10 cellular contexts compared by ENCODE assay signal in genomic region chr15:85616549-85616948, GRCh38.
A peak's percentile ranks its signal among the peaks of the same experiment; 100 is the strongest.
DNase-seq lines count a peak whose midpoint lies in the region; ATAC-seq and TF ChIP-seq lines count a peak whose summit lies in the region.
"Had no signal": no experiment of that assay in that cellular context is flagged by ENCODE, and none has a peak within 500 bp of the region (broad histone marks: within the 10 kb centered on the region; RNA-seq: fewer than 3 reads in every experiment).

No MANE protein-coding gene starts in this region.

- H3K79me2 ChIP-seq in GM23248 (ENCODE audit: insufficient read depth), result peaks cover 59% of the 10 kb centered on the region

- H3K4me1 ChIP-seq in GM23248 (ENCODE audit: insufficient read depth), result peaks cover 51% of the 10 kb centered on the region
- H3K4me1 ChIP-seq in right atrium auricular region, result peaks cover 0 to 81% of the 10 kb centered on the region in 2 donors
- H3K4me1 ChIP-seq in subcutaneous abdominal adipose tissue (ENCODE audit: control insufficient read depth in 5 of 5, insufficient read depth in 5 of 5, low read length in 5 of 5), result peaks cover 17 to 61% (median 55%) of the 10 kb centered on the region in 5 donors
- peaks cover 8% of the 10 kb centered on the region for H3K4me1 ChIP-seq in Caco-2

- H3K9me2 ChIP-seq in GM23248 (ENCODE audit: insufficient read depth), result no peaks in the 10 kb centered on the region

- no peaks in the 10 kb centered on the region for H3K27me3 ChIP-seq in GM23248 (replicated peaks; ENCODE audit: insufficient read depth)
- no peaks in the 10 kb centered on the region for H3K27me3 ChIP-seq in right atrium auricular region
- H3K27me3 ChIP-seq in subcutaneous abdominal adipose tissue (ENCODE audit: control insufficient read depth in 5 of 5, insufficient read depth in 4 of 5, low read length in 5 of 5), result no peaks in the 10 kb centered on the region
- H3K27me3 ChIP-seq in Caco-2 (replicated peaks; ENCODE audit: control insufficient read depth, insufficient read depth, low read length), result no peaks in the 10 kb centered on the region

- TF ChIP-seq CTCF in right atrium auricular region (IDR thresholded peaks at IDR 0.05), result no peak
- TF ChIP-seq CTCF in Caco-2 (IDR thresholded peaks at IDR 0.05; ENCODE audit: insufficient read depth in 1 of 2, low read depth in 1 of 2, low read length in 1 of 2, severe bottlenecking in 1 of 2, unreplicated experiment in 1 of 2), result no peak

- H4K20me1 ChIP-seq in GM23248 (ENCODE audit: insufficient read depth), result no peaks in the 10 kb centered on the region

- POLR2A ChIA-PET in Caco-2 (lab: Charles Lee), result no interaction called here

- no TSS peak for BruUV-seq in Caco-2 (replicated peaks; lab: Mats Ljungman, UMichigan)

- H3K27ac Mint-ChIP-seq in central memory CD8-positive, alpha-beta T cell (ENCODE audit: low read depth), result peak overlapping the region; percentile 16
- H3K27ac Mint-ChIP-seq in Caco-2 (ENCODE audit: unreplicated experiment), result no peak overlapping the region

- H3K27ac ChIP-seq in GM23248, result peak overlapping the region; percentile 93
- H3K27ac ChIP-seq in right atrium auricular region, result peak overlapping the region; percentile 84 to 91
- peak overlapping the region; percentile 68 for H3K27ac ChIP-seq in subcutaneous abdominal adipose tissue (ENCODE audit: low read depth, low read length)

- in situ Hi-C loops in GM23248 (cut with MboI), result no loop called here

- H3K36me3 Mint-ChIP-seq in central memory CD8-positive, alpha-beta T cell (ENCODE audit: insufficient read depth), result peaks cover 2% of the 10 kb centered on the region
- H3K36me3 Mint-ChIP-seq in Caco-2 (ENCODE audit: insufficient read depth, unreplicated experiment), result peaks cover 3% of the 10 kb centered on the region

- H3K36me3 ChIP-seq in GM23248 (ENCODE audit: low read depth), result no peaks in the 10 kb centered on the region
- no peaks in the 10 kb centered on the region for H3K36me3 ChIP-seq in right atrium auricular region
- no peaks in the 10 kb centered on the region for H3K36me3 ChIP-seq in subcutaneous abdominal adipose tissue (ENCODE audit: control insufficient read depth in 5 of 5, insufficient read depth in 5 of 5, low read length in 5 of 5)
- no peaks in the 10 kb centered on the region for H3K36me3 ChIP-seq in Caco-2 (ENCODE audit: control insufficient read depth, insufficient read depth, low read length)

- H3F3A ChIP-seq in GM23248 (ENCODE audit: insufficient read depth), result peaks cover 60% of the 10 kb centered on the region

- H3K4me3 Mint-ChIP-seq in central memory CD8-positive, alpha-beta T cell, result no peak overlapping the region
- no peak overlapping the region for H3K4me3 Mint-ChIP-seq in Caco-2 (ENCODE audit: unreplicated experiment)

- intact Hi-C loops in Caco-2 (cut with micrococcal nuclease; ENCODE audit: unreplicated experiment), result loop anchor here (1.0 kb wide), 1 partner anchor 92 kb away; no protein-coding TSS in a partner anchor

- peak overlapping the region; percentile 96 for H3K4me2 ChIP-seq in GM23248 (ENCODE audit: unreplicated experiment)

- H3K27me3 Mint-ChIP-seq in central memory CD8-positive, alpha-beta T cell, result no peaks in the 10 kb centered on the region
- H3K27me3 Mint-ChIP-seq in Caco-2 (ENCODE audit: insufficient read depth, unreplicated experiment), result no peaks in the 10 kb centered on the region

- H3K4me3 ChIP-seq in GM23248 (no peak overlapping the region), right atrium auricular region (no peak overlapping the region), subcutaneous abdominal adipose tissue (ENCODE audit: low read depth in 1 of 5, low read length in 5 of 5) (no peak overlapping the region), Caco-2 (ENCODE audit: low read depth, low read length) (no peak overlapping the region)

- DNase-seq in GM23248 (peak; percentile 73), right atrium auricular region (ENCODE audit: low spot score) (no peak), Caco-2 (no peak)
- no peak for DNase-seq in central memory CD8-positive, alpha-beta T cell (ENCODE audit: low spot score in 2 of 2)
- DNase-seq in stimulated activated naive CD4-positive, alpha-beta T cell treated with Interleukin-2 at 50 U/mL for 16 hours (lab: John Stamatoyannopoulos, UW), result no peak
- no peak for DNase-seq in activated naive CD4-positive, alpha-beta T cell treated with anti-CD3 and anti-CD28 coated beads, Interleukin-2, amount 50 U/mL, for 16 hours
- DNase-seq: NCI-H1048, NCI-H510A treated with DMSO at 0.1 percent for 48 hours had no signal

- CTCF ChIA-PET in Caco-2 (lab: Charles Lee), result no interaction called here

- peaks cover 22% of the 10 kb centered on the region for H3K4me1 Mint-ChIP-seq in central memory CD8-positive, alpha-beta T cell
- H3K4me1 Mint-ChIP-seq in Caco-2 (ENCODE audit: low read depth, unreplicated experiment), result peaks cover 3% of the 10 kb centered on the region

- no peaks in the 10 kb centered on the region for H3K9me3 Mint-ChIP-seq in central memory CD8-positive, alpha-beta T cell
- H3K9me3 Mint-ChIP-seq in Caco-2 (ENCODE audit: unreplicated experiment), result no peaks in the 10 kb centered on the region

- H3K9me3 ChIP-seq in GM23248 (ENCODE audit: low read depth) (no peaks in the 10 kb centered on the region), right atrium auricular region (no peaks in the 10 kb centered on the region), subcutaneous abdominal adipose tissue (ENCODE audit: control insufficient read depth in 5 of 5, low read length in 5 of 5) (no peaks in the 10 kb centered on the region), Caco-2 (no peaks in the 10 kb centered on the region)

- ATAC-seq in central memory CD8-positive, alpha-beta T cell (replicated peaks; ENCODE audit: extremely low read depth, poor library complexity, severe bottlenecking), result no peak
- ATAC-seq in GM18868 (IDR thresholded peaks at IDR 0.05; ENCODE audit: unreplicated experiment), result no peak

- H3K9ac ChIP-seq in GM23248 (peak overlapping the region; percentile 92), subcutaneous abdominal adipose tissue (ENCODE audit: low read length in 5 of 5) (peak overlapping the region in 2 of 5 donors; percentile 1 to 12)

- H2AFZ ChIP-seq in GM23248, result no peak overlapping the region
